9 cellular contexts compared by ENCODE assay signal in genomic region chr2:204260162-204260877, GRCh38.
DNase-seq lines count a peak whose midpoint lies in the region; ATAC-seq, FAIRE-seq and TF ChIP-seq lines count a peak whose summit lies in the region.
"Had no signal": no experiment of that assay in that cellular context is flagged by ENCODE, and none has a peak within 500 bp of the region (broad histone marks: within the 10 kb centered on the region; RNA-seq: fewer than 3 reads in every experiment).

No MANE protein-coding gene starts in this region.

- no peaks in the 10 kb centered on the region for H3K27me3 ChIP-seq in fibroblast of lung (ENCODE audit: control insufficient read depth, insufficient read depth, low read length)
- H3K27me3 ChIP-seq in neuron (ENCODE audit: insufficient read depth, low read length) = no peaks in the 10 kb centered on the region

- H2AFZ ChIP-seq in fibroblast of lung (ENCODE audit: low read length) (no peak overlapping the region), neuron (ENCODE audit: low read depth, low read length) (peak overlapping the region; percentile 5)

- no peaks in the 10 kb centered on the region for H3K79me2 ChIP-seq in fibroblast of lung (ENCODE audit: control insufficient read depth, insufficient read depth, low read length)

- FAIRE-seq in urothelium cell line (lab: Jason Lieb, UNC) = no peak
- FAIRE-seq: A204.1 had no signal

- no peak overlapping the region for H3K27ac ChIP-seq in fibroblast of lung (ENCODE audit: insufficient read depth, low read length)

- no peaks in the 10 kb centered on the region for H4K20me1 ChIP-seq in fibroblast of lung (ENCODE audit: control insufficient read depth, extremely low read depth, insufficient read depth, low read length)

- TF ChIP-seq CTCF in fibroblast of lung (conservative IDR thresholded peaks at IDR 0.05 in 1 of 2, IDR thresholded peaks at IDR 0.05 in 1 of 2; ENCODE audit: low read depth in 1 of 2, low read length in 2 of 2) = peak; percentile 74 to 83

- no peak overlapping the region for H3K9ac ChIP-seq in fibroblast of lung (ENCODE audit: insufficient read depth, low read length)

- H3K36me3 ChIP-seq in fibroblast of lung (ENCODE audit: control insufficient read depth, insufficient read depth, low read length) (no peaks in the 10 kb centered on the region), neuron (ENCODE audit: insufficient read depth, low read length) (no peaks in the 10 kb centered on the region)

- peaks cover 5% of the 10 kb centered on the region for H3K4me1 ChIP-seq in fibroblast of lung (ENCODE audit: control insufficient read depth, extremely low read depth, insufficient read depth, low read length)
- H3K4me1 ChIP-seq in neuron (ENCODE audit: insufficient read depth, low read length) = peaks cover 59% of the 10 kb centered on the region

- H3K9me3 ChIP-seq in fibroblast of lung (ENCODE audit: control insufficient read depth, insufficient read depth, low read depth, low read length) (no peaks in the 10 kb centered on the region), neuron (ENCODE audit: low read length) (no peaks in the 10 kb centered on the region)

- ATAC-seq in HG03159 (IDR thresholded peaks at IDR 0.05; ENCODE audit: unreplicated experiment) = peak; percentile 87

- no peak overlapping the region for H3K4me3 ChIP-seq in fibroblast of lung (replicated peaks in 1 of 4; ENCODE audit: control extremely low read depth in 1 of 4, insufficient read depth in 1 of 4, low read depth in 3 of 4, low read length in 4 of 4)
- peak overlapping the region; percentile 9 for H3K4me3 ChIP-seq in neuron (ENCODE audit: low read length)

- DNase-seq in NCI-H187 (lab: John Stamatoyannopoulos, UW) (peak; percentile 18 to 33), NCI-H187 treated with DMSO at 0.1 percent for 48 hours (lab: John Stamatoyannopoulos, UW) (no peak), NCI-H524 (lab: John Stamatoyannopoulos, UW) (peak; percentile 48 to 73), fibroblast of lung (ENCODE audit: low read depth in 2 of 2) (peak; percentile 65 to 78), urothelium cell line (ENCODE audit: low spot score) (peak; percentile 65)
- DNase-seq in activated CD8-positive, alpha-beta memory T cell treated with anti-CD3 and anti-CD28 coated beads, Interleukin-2, amount 50 U/mL, for 48 hours = peak; percentile 57

- H3K4me2 ChIP-seq in fibroblast of lung (ENCODE audit: extremely low read depth, insufficient read depth, low read length) = no peak overlapping the region
